26 cellular contexts compared by ENCODE assay signal in genomic region chr1:226877669-226878068, GRCh38.
"Had no signal": no experiment of that assay in that cellular context is flagged by ENCODE, and none has a peak within 500 bp of the region (broad histone marks: within the 10 kb centered on the region; RNA-seq: fewer than 3 reads in every experiment).

No MANE protein-coding gene starts in this region.

- H3K27me3 ChIP-seq: brain microvascular endothelial cell, esophagus muscularis mucosa, hepatocyte, tibial nerve had no signal

- DNase-seq: activated CD4-positive, alpha-beta T cell treated with anti-CD3 and anti-CD28 coated beads, Interleukin-2, amount 50 U/mL, for 1 hour; activated CD8-positive, alpha-beta T cell treated with anti-CD3 and anti-CD28 coated beads for 36 hours; activated effector memory CD4-positive, alpha-beta T cell treated with anti-CD3 and anti-CD28 coated beads, Interleukin-2, amount 50 U/mL, for 16 hours; activated naive CD4-positive, alpha-beta T cell treated with anti-CD3 and anti-CD28 coated beads, Interleukin-2, amount 50 U/mL, for 16 hours; activated T-cell treated with anti-CD3 and anti-CD28 coated beads, Interleukin-2, amount 50 U/mL, for 1 hour; amniotic stem cell; brain microvascular endothelial cell; central memory CD4-positive, alpha-beta T cell; glutamatergic neuron; midbrain; naive thymus-derived CD4-positive, alpha-beta T cell; occipital lobe; psoas muscle; stimulated activated CD4-positive, alpha-beta T cell treated with anti-CD3 and anti-CD28 coated beads, Interleukin-15, amount 100 ng/mL, for 24 hours; stimulated activated naive CD4-positive, alpha-beta T cell treated with Interleukin-2 at 50 U/mL for 16 hours; T-helper 2 cell had no signal

- H3K27ac ChIP-seq: brain microvascular endothelial cell, esophagus muscularis mucosa, hepatocyte, parathyroid adenoma, psoas muscle, tibial nerve had no signal

- H3K4me3 Mint-ChIP-seq: activated CD8-positive, alpha-beta T cell treated with anti-CD3 and anti-CD28 coated beads for 36 hours; activated T-helper 1 cell treated with anti-CD3 and anti-CD28 coated beads, Interleukin-12 subunit alpha, Interleukin-12 subunit beta, Interleukin-2, Interleukin-4 antibody, amounts not matched to agents 30 ng/mL and 10 ng/mL and 1 ng/mL, durations not matched to agents 14 hours and 24 hours and 36 hours; endodermal cell; memory B cell; naive thymus-derived CD4-positive, alpha-beta T cell had no signal

- H3K9me3 ChIP-seq: esophagus muscularis mucosa, psoas muscle, tibial nerve had no signal

- H3K4me3 ChIP-seq: esophagus muscularis mucosa, hepatocyte, psoas muscle, smooth muscle cell, tibial nerve had no signal

- H2AFZ ChIP-seq: hepatocyte, parathyroid adenoma had no signal

- ATAC-seq: activated CD8-positive, alpha-beta T cell treated with anti-CD3 and anti-CD28 coated beads for 36 hours; naive thymus-derived CD4-positive, alpha-beta T cell; psoas muscle had no signal

- H3K9me3 Mint-ChIP-seq: activated CD8-positive, alpha-beta T cell treated with anti-CD3 and anti-CD28 coated beads for 36 hours; activated T-helper 1 cell treated with anti-CD3 and anti-CD28 coated beads, Interleukin-12 subunit alpha, Interleukin-12 subunit beta, Interleukin-2, Interleukin-4 antibody, amounts not matched to agents 30 ng/mL and 10 ng/mL and 1 ng/mL, durations not matched to agents 14 hours and 24 hours and 36 hours; endodermal cell; memory B cell; naive thymus-derived CD4-positive, alpha-beta T cell had no signal

- H3K36me3 ChIP-seq: brain microvascular endothelial cell had no signal

- H3K27ac Mint-ChIP-seq: activated CD8-positive, alpha-beta T cell treated with anti-CD3 and anti-CD28 coated beads for 36 hours; activated T-helper 1 cell treated with anti-CD3 and anti-CD28 coated beads, Interleukin-12 subunit alpha, Interleukin-12 subunit beta, Interleukin-2, Interleukin-4 antibody, amounts not matched to agents 30 ng/mL and 10 ng/mL and 1 ng/mL, durations not matched to agents 14 hours and 24 hours and 36 hours; endodermal cell; memory B cell had no signal

- FAIRE-seq: astrocyte, frontal cortex had no signal

- H3K27me3 Mint-ChIP-seq: activated CD8-positive, alpha-beta T cell treated with anti-CD3 and anti-CD28 coated beads for 36 hours; memory B cell; naive thymus-derived CD4-positive, alpha-beta T cell had no signal

- H3K9ac ChIP-seq: parathyroid adenoma had no signal

- H3K4me2 ChIP-seq: hepatocyte, smooth muscle cell had no signal
